ENCODE assay signal across 8 cellular contexts in genomic region chr10:70656489-70656888, GRCh38. TPM values are rescaled to one million over a fixed set of nuclear protein-coding genes. Genes with fewer than 3 reads are reported as not detected.
DNase-seq lines count a peak whose midpoint lies in the region; ATAC-seq and TF ChIP-seq lines count a peak whose summit lies in the region.

No MANE protein-coding gene starts in this region.

- H3K4me3 ChIP-seq in CD8-positive, alpha-beta memory T cell (ENCODE audit: low read length) = no peak overlapping the region

- H3K27ac ChIP-seq in CD8-positive, alpha-beta memory T cell (ENCODE audit: low read depth, low read length) = no peak overlapping the region

- peak overlapping the region; percentile 17 for H3K4me3 Mint-ChIP-seq in natural killer cell treated with Interleukin-12 subunit alpha and Interleukin-12 subunit beta and Interleukin-15 and Interleukin-18, amount 100 ng/mL, for 72 hours
- no peak overlapping the region for H3K4me3 Mint-ChIP-seq in natural killer cell
- no peak overlapping the region for H3K4me3 Mint-ChIP-seq in CD8-positive, alpha-beta memory T cell

- intact Hi-C loops in natural killer cell (cut with micrococcal nuclease) = no loop called here

- POLR2A ChIA-PET in CD8-positive, alpha-beta memory T cell (lab: Charles Lee) = no interaction called here

- H3K4me1 ChIP-seq in CD8-positive, alpha-beta memory T cell (ENCODE audit: insufficient read depth, low read length) = no peaks in the 10 kb centered on the region

- no peaks in the 10 kb centered on the region for H3K9me3 Mint-ChIP-seq in natural killer cell treated with Interleukin-12 subunit alpha and Interleukin-12 subunit beta and Interleukin-15 and Interleukin-18, amount 100 ng/mL, for 72 hours
- peaks cover 0 to 1% of the 10 kb centered on the region in 2 donors for H3K9me3 Mint-ChIP-seq in natural killer cell
- H3K9me3 Mint-ChIP-seq in activated naive CD4-positive, alpha-beta T cell treated with anti-CD3 and anti-CD28 coated beads, Interleukin-2, amount 50 U/mL, for 72 hours = peaks cover 5 to 15% of the 10 kb centered on the region in 2 donors
- H3K9me3 Mint-ChIP-seq in CD8-positive, alpha-beta memory T cell = peaks cover 0 to 12% (median 6%) of the 10 kb centered on the region in 5 donors

- no peak for DNase-seq in natural killer cell treated with Interleukin-12 subunit alpha and Interleukin-12 subunit beta and Interleukin-15 and Interleukin-18, amount 100 ng/mL, for 72 hours (ENCODE audit: low spot score)
- DNase-seq in natural killer cell (no peak), HS-27A (ENCODE audit: low read depth) (peak; percentile 58), myocyte (ENCODE audit: low read depth) (peak; percentile 96), NCI-H526 (lab: John Stamatoyannopoulos, UW) (no peak)
- peak; percentile 53 to 75 for DNase-seq in activated naive CD4-positive, alpha-beta T cell treated with anti-CD3 and anti-CD28 coated beads, Interleukin-2, amount 50 U/mL, for 72 hours (ENCODE audit: low spot score in 2 of 2)
- DNase-seq in CD8-positive, alpha-beta memory T cell = no peak

- no peaks in the 10 kb centered on the region for H3K36me3 Mint-ChIP-seq in natural killer cell treated with Interleukin-12 subunit alpha and Interleukin-12 subunit beta and Interleukin-15 and Interleukin-18, amount 100 ng/mL, for 72 hours
- H3K36me3 Mint-ChIP-seq in natural killer cell = no peaks in the 10 kb centered on the region
- H3K36me3 Mint-ChIP-seq in activated naive CD4-positive, alpha-beta T cell treated with anti-CD3 and anti-CD28 coated beads, Interleukin-2, amount 50 U/mL, for 72 hours = peaks cover 6 to 16% of the 10 kb centered on the region in 2 donors
- peaks cover 0 to 13% (median 2%) of the 10 kb centered on the region in 3 donors for H3K36me3 Mint-ChIP-seq in CD8-positive, alpha-beta memory T cell

- peaks cover 10% of the 10 kb centered on the region in 2 donors for H3K4me1 Mint-ChIP-seq in natural killer cell treated with Interleukin-12 subunit alpha and Interleukin-12 subunit beta and Interleukin-15 and Interleukin-18, amount 100 ng/mL, for 72 hours (ENCODE audit: low read depth in 2 of 2)
- H3K4me1 Mint-ChIP-seq in natural killer cell = peaks cover 5 to 10% of the 10 kb centered on the region in 2 donors
- peaks cover 0 to 7% (median 7%) of the 10 kb centered on the region in 3 donors for H3K4me1 Mint-ChIP-seq in CD8-positive, alpha-beta memory T cell

- TF ChIP-seq CTCF in natural killer cell (IDR thresholded peaks at IDR 0.05) = no peak

- CTCF ChIA-PET in CD8-positive, alpha-beta memory T cell (lab: Charles Lee) = interaction anchor here (0.7 kb wide), 1 partner anchor 97 kb away, joined by 3 read pairs; no protein-coding TSS in a partner anchor

- H3K27me3 ChIP-seq in CD8-positive, alpha-beta memory T cell (ENCODE audit: insufficient read depth, low read length, poor library complexity, severe bottlenecking) = no peaks in the 10 kb centered on the region

- H3K36me3 ChIP-seq in CD8-positive, alpha-beta memory T cell (ENCODE audit: insufficient read depth, low read length) = no peaks in the 10 kb centered on the region

- peaks cover 0 to 3% of the 10 kb centered on the region in 2 donors for H3K27me3 Mint-ChIP-seq in natural killer cell treated with Interleukin-12 subunit alpha and Interleukin-12 subunit beta and Interleukin-15 and Interleukin-18, amount 100 ng/mL, for 72 hours
- H3K27me3 Mint-ChIP-seq in natural killer cell (ENCODE audit: low read depth in 2 of 2) = no peaks in the 10 kb centered on the region
- peaks cover 0 to 3% of the 10 kb centered on the region in 2 donors for H3K27me3 Mint-ChIP-seq in CD8-positive, alpha-beta memory T cell

- peak; percentile 73 to 83 for ATAC-seq in natural killer cell treated with Interleukin-12 subunit alpha and Interleukin-12 subunit beta and Interleukin-15 and Interleukin-18, amount 100 ng/mL, for 72 hours
- no peak for ATAC-seq in natural killer cell
- ATAC-seq in activated naive CD4-positive, alpha-beta T cell treated with anti-CD3 and anti-CD28 coated beads, Interleukin-2, amount 50 U/mL, for 72 hours = peak; percentile 99
- no peak for ATAC-seq in HG03135 (IDR thresholded peaks at IDR 0.05; ENCODE audit: unreplicated experiment)

- no peaks in the 10 kb centered on the region for H3K9me3 ChIP-seq in CD8-positive, alpha-beta memory T cell (ENCODE audit: low read length)

- H3K27ac Mint-ChIP-seq in natural killer cell treated with Interleukin-12 subunit alpha and Interleukin-12 subunit beta and Interleukin-15 and Interleukin-18, amount 100 ng/mL, for 72 hours = peak overlapping the region; percentile 17 to 50
- H3K27ac Mint-ChIP-seq in natural killer cell = no peak overlapping the region
- H3K27ac Mint-ChIP-seq in activated naive CD4-positive, alpha-beta T cell treated with anti-CD3 and anti-CD28 coated beads, Interleukin-2, amount 50 U/mL, for 72 hours = peak overlapping the region in 1 of 2 donors; percentile 86
- H3K27ac Mint-ChIP-seq in CD8-positive, alpha-beta memory T cell = peak overlapping the region in 3 of 8 donors; percentile 32 to 46 (median 38)

RNA-seq across cellular contexts. Expression of gene ADAMTS14, which starts 15.8 kb away (rescaled TPM):
- total RNA-seq in natural killer cell treated with Interleukin-12 subunit alpha and Interleukin-12 subunit beta and Interleukin-15 and Interleukin-18, amount 100 ng/mL, for 72 hours = under 1 TPM; 0.07 to 0.61 TPM
- 1 to 10 TPM in 2 of 3 donors, under 1 TPM in 1; 0.70 to 1.5 (median 1.1) TPM for total RNA-seq in natural killer cell
- under 1 TPM; 0.11 to 0.16 TPM for total RNA-seq in activated naive CD4-positive, alpha-beta T cell treated with anti-CD3 and anti-CD28 coated beads, Interleukin-2, amount 50 U/mL, for 72 hours
- 7.1 and 7.5 TPM in 2 replicates for total RNA-seq in myocyte
- 15.1 TPM for polyA plus RNA-seq in myocyte (2012)
- not detected for total RNA-seq in CD8-positive, alpha-beta memory T cell
- polyA plus RNA-seq in CD8-positive, alpha-beta memory T cell = 0.06 TPM

RNA-seq across cellular contexts. Expression of gene PRF1, which starts 53.9 kb away (rescaled TPM):
- 1,000 to 10,000 TPM in 1 of 2 donors, 100 to 1,000 TPM in 1; 497 to 1,157 TPM for total RNA-seq in natural killer cell treated with Interleukin-12 subunit alpha and Interleukin-12 subunit beta and Interleukin-15 and Interleukin-18, amount 100 ng/mL, for 72 hours
- total RNA-seq in natural killer cell (1,000 to 10,000 TPM; 1,641 to 2,133 (median 1,982) TPM), myocyte (not detected in 2 replicates)
- total RNA-seq in activated naive CD4-positive, alpha-beta T cell treated with anti-CD3 and anti-CD28 coated beads, Interleukin-2, amount 50 U/mL, for 72 hours = 10 to 100 TPM; 30.9 to 35.7 TPM
- not detected for polyA plus RNA-seq in myocyte (2012)
- 10 to 100 TPM; 94.8 to 95.7 TPM for total RNA-seq in CD8-positive, alpha-beta memory T cell
- 762 TPM for polyA plus RNA-seq in CD8-positive, alpha-beta memory T cell

Comparison
In these comparisons a context has a peak if more than half of its experiments do, and no peak if none do; other contexts are left out.
1. ATAC-seq: peak in natural killer cell treated with Interleukin-12 subunit alpha and Interleukin-12 subunit beta and Interleukin-15 and Interleukin-18, amount 100 ng/mL, for 72 hours (2 of 2) and activated naive CD4-positive, alpha-beta T cell treated with anti-CD3 and anti-CD28 coated beads, Interleukin-2, amount 50 U/mL, for 72 hours (2 of 2); none in natural killer cell (0 of 3) and HG03135 (single experiment).
2. H3K27ac Mint-ChIP-seq: peak in natural killer cell treated with Interleukin-12 subunit alpha and Interleukin-12 subunit beta and Interleukin-15 and Interleukin-18, amount 100 ng/mL, for 72 hours (2 of 2); none in natural killer cell (0 of 2).
3. DNase-seq: peak in HS-27A (single experiment), activated naive CD4-positive, alpha-beta T cell treated with anti-CD3 and anti-CD28 coated beads, Interleukin-2, amount 50 U/mL, for 72 hours (2 of 2) and myocyte (single experiment); none in natural killer cell treated with Interleukin-12 subunit alpha and Interleukin-12 subunit beta and Interleukin-15 and Interleukin-18, amount 100 ng/mL, for 72 hours (single experiment), natural killer cell (single experiment), NCI-H526 (0 of 2) and CD8-positive, alpha-beta memory T cell (0 of 5).
4. RNA of gene PRF1, which starts 53.9 kb away (total RNA-seq): 1,641 to 2,133 TPM in natural killer cell, 497 to 1,157 TPM in natural killer cell treated with Interleukin-12 subunit alpha and Interleukin-12 subunit beta and Interleukin-15 and Interleukin-18, amount 100 ng/mL, for 72 hours, 94.8 to 95.7 TPM in CD8-positive, alpha-beta memory T cell and 30.9 to 35.7 TPM in activated naive CD4-positive, alpha-beta T cell treated with anti-CD3 and anti-CD28 coated beads, Interleukin-2, amount 50 U/mL, for 72 hours; not detected in myocyte; every median in the first group is over 10 times any median in the second.